ENCODE assay signal across 21 cellular contexts in genomic region chr20:47694021-47694818, GRCh38.
"Had no signal": no experiment of that assay in that cellular context is flagged by ENCODE, and none has a peak within 500 bp of the region (broad histone marks: within the 10 kb centered on the region; RNA-seq: fewer than 3 reads in every experiment).

No MANE protein-coding gene starts in this region.

- H3K4me1 ChIP-seq: gastrocnemius medialis, left ventricle myocardium inferior, lower lobe of right lung, right atrium auricular region, stomach, transverse colon had no signal

- H3K36me3 ChIP-seq: ovary, right atrium auricular region, thoracic aorta, transverse colon had no signal

- H3K4me3 Mint-ChIP-seq: central memory CD8-positive, alpha-beta T cell; effector memory CD8-positive, alpha-beta T cell; memory B cell; naive B cell; stimulated activated memory B cell treated with anti-CD40 and anti-IgM and Interleukin-4, amounts not matched to agents 10 μg/mL and 1 μg/mL and 100 μg/mL, for 72 hours had no signal

- H3K27me3 Mint-ChIP-seq: stimulated activated memory B cell treated with anti-CD40 and anti-IgM and Interleukin-4, amounts not matched to agents 10 μg/mL and 1 μg/mL and 100 μg/mL, for 72 hours had no signal

- H3K27ac Mint-ChIP-seq: effector memory CD8-positive, alpha-beta T cell; naive B cell; stimulated activated memory B cell treated with anti-CD40 and anti-IgM and Interleukin-4, amounts not matched to agents 10 μg/mL and 1 μg/mL and 100 μg/mL, for 72 hours had no signal

- H3K27me3 ChIP-seq: esophagus muscularis mucosa, gastrocnemius medialis, ovary, right atrium auricular region, stomach, transverse colon had no signal

- H3K9me3 Mint-ChIP-seq: central memory CD8-positive, alpha-beta T cell; effector memory CD8-positive, alpha-beta T cell; memory B cell; stimulated activated memory B cell treated with anti-CD40 and anti-IgM and Interleukin-4, amounts not matched to agents 10 μg/mL and 1 μg/mL and 100 μg/mL, for 72 hours had no signal

- DNase-seq: effector memory CD8-positive, alpha-beta T cell; gastrocnemius medialis; islet precursor cell; left cardiac atrium; left ventricle myocardium inferior; lower lobe of right lung; midbrain; naive B cell; ovary; stimulated activated CD4-positive, alpha-beta T cell treated with anti-CD3 and anti-CD28 coated beads, Interleukin-4, amount 100 ng/mL, for 24 hours; stomach; substantia nigra; transverse colon had no signal

- H3K4me1 Mint-ChIP-seq: central memory CD8-positive, alpha-beta T cell; naive B cell had no signal

- H3K27ac ChIP-seq: epithelial cell of prostate, gastrocnemius medialis, left ventricle myocardium inferior, lower lobe of right lung, ovary, right atrium auricular region, stomach, thoracic aorta, transverse colon had no signal

- H3K36me3 Mint-ChIP-seq: memory B cell; stimulated activated memory B cell treated with anti-CD40 and anti-IgM and Interleukin-4, amounts not matched to agents 10 μg/mL and 1 μg/mL and 100 μg/mL, for 72 hours had no signal

- H3K4me3 ChIP-seq: esophagus muscularis mucosa, gastrocnemius medialis, left ventricle myocardium inferior, lower lobe of right lung, ovary, right atrium auricular region, smooth muscle cell, stomach, thoracic aorta, transverse colon had no signal

- ATAC-seq: effector memory CD8-positive, alpha-beta T cell; gastrocnemius medialis; left cardiac atrium had no signal
